In genomic region chr1:9542425-9542824, GRCh38 we compare ENCODE assay signal across 10 cellular contexts. TPM values are rescaled to one million over a fixed set of nuclear protein-coding genes. Genes with fewer than 3 reads are reported as not detected.
DNase-seq lines count a peak whose midpoint lies in the region; ATAC-seq, FAIRE-seq and TF ChIP-seq lines count a peak whose summit lies in the region.
"Had no signal": no experiment of that assay in that cellular context is flagged by ENCODE, and none has a peak within 500 bp of the region (broad histone marks: within the 10 kb centered on the region; RNA-seq: fewer than 3 reads in every experiment).

No MANE protein-coding gene starts in this region.

- DNase-seq in DMS53 (lab: John Stamatoyannopoulos, UW) = peak; percentile 22
- DNase-seq in DMS53 treated with DMSO at 0.1 percent for 48 hours (lab: John Stamatoyannopoulos, UW; ENCODE audit: unreplicated experiment) = no peak
- peak; percentile 43 for DNase-seq in NCI-H69 (lab: John Stamatoyannopoulos, UW)
- no peak for DNase-seq in progenitor cell of endocrine pancreas (ENCODE audit: low spot score, unreplicated experiment)
- DNase-seq in GM12891 (ENCODE audit: insufficient read length, low spot score) = no peak

- no peak for FAIRE-seq in GM12891 (lab: Jason Lieb, UNC)
- FAIRE-seq: A204.1 had no signal

- H3K27me3 Mint-ChIP-seq in progenitor cell of endocrine pancreas = no peaks in the 10 kb centered on the region
- H3K27me3 Mint-ChIP-seq: dendritic cell treated with granulocyte-macrophage colony-stimulating factor and Interleukin-4, amounts not matched to agents 40 ng/mL and 50 ng/mL, for 4 days had no signal

- TF ChIP-seq POLR2A in GM12891 (IDR thresholded peaks at IDR 0.05; ENCODE audit: low read depth, low read length) = no peak

- peak overlapping the region; percentile 18 for H3K27ac ChIP-seq in esophagus (ENCODE audit: low read depth in 2 of 2, low read length in 1 of 2)

- H3K27me3 ChIP-seq in esophagus (ENCODE audit: control insufficient read depth in 1 of 2, insufficient read depth in 2 of 2, low read length in 2 of 2) = no peaks in the 10 kb centered on the region

- peaks cover 0 to 2% of the 10 kb centered on the region in 2 donors for H3K9me3 ChIP-seq in esophagus (ENCODE audit: control insufficient read depth in 2 of 2, insufficient read depth in 1 of 2, low read depth in 1 of 2, low read length in 1 of 2)

- peaks cover 19% of the 10 kb centered on the region for H3K4me1 Mint-ChIP-seq in progenitor cell of endocrine pancreas (ENCODE audit: low read depth)

- ATAC-seq in GM21737 (IDR thresholded peaks at IDR 0.05; ENCODE audit: unreplicated experiment) (no peak), HG02852 (IDR thresholded peaks at IDR 0.05; ENCODE audit: unreplicated experiment) (no peak)

- no peaks in the 10 kb centered on the region for H3K36me3 ChIP-seq in esophagus (ENCODE audit: control insufficient read depth in 2 of 2, insufficient read depth in 2 of 2, low read length in 1 of 2)

- H3K4me3 Mint-ChIP-seq in progenitor cell of endocrine pancreas (ENCODE audit: low read depth) = no peak overlapping the region
- H3K4me3 Mint-ChIP-seq: dendritic cell treated with granulocyte-macrophage colony-stimulating factor and Interleukin-4, amounts not matched to agents 40 ng/mL and 50 ng/mL, for 4 days had no signal

- no peaks in the 10 kb centered on the region for H3K9me3 Mint-ChIP-seq in progenitor cell of endocrine pancreas (ENCODE audit: low read depth)
- H3K9me3 Mint-ChIP-seq: dendritic cell treated with granulocyte-macrophage colony-stimulating factor and Interleukin-4, amounts not matched to agents 40 ng/mL and 50 ng/mL, for 4 days had no signal

- no peak overlapping the region for H3K4me3 ChIP-seq in esophagus (ENCODE audit: low read depth in 1 of 2, low read length in 2 of 2)

- 11 to 21% methylated on average over 3 of the region's 3 CpGs for WGBS in esophagus, 2 donors

- H3K36me3 Mint-ChIP-seq in progenitor cell of endocrine pancreas (ENCODE audit: insufficient read depth) = peaks cover 3% of the 10 kb centered on the region

- no peak for TF ChIP-seq CTCF in progenitor cell of endocrine pancreas (IDR thresholded peaks at IDR 0.05; ENCODE audit: unreplicated experiment)

- H3K4me1 ChIP-seq in esophagus (ENCODE audit: control insufficient read depth in 2 of 2, insufficient read depth in 2 of 2, low read length in 1 of 2) = peaks cover 0 to 8% of the 10 kb centered on the region in 2 donors

- peak overlapping the region; percentile 45 for H3K27ac Mint-ChIP-seq in progenitor cell of endocrine pancreas
- H3K27ac Mint-ChIP-seq: dendritic cell treated with granulocyte-macrophage colony-stimulating factor and Interleukin-4, amounts not matched to agents 40 ng/mL and 50 ng/mL, for 4 days had no signal

TF ChIP-seq in GM12891, 5 proteins besides CTCF, POLR2A, EP300 and RAD21:
- TF ChIP-seq POU2F2 (IDR thresholded peaks at IDR 0.05; ENCODE audit: low read depth, low read length) = no peak
- no peak for TF ChIP-seq POLR2AphosphoS5 (IDR thresholded peaks at IDR 0.05; ENCODE audit: low read depth, low read length)
- no peak for TF ChIP-seq TAF1 (IDR thresholded peaks at IDR 0.05; ENCODE audit: low read depth, low read length)
- no peak for TF ChIP-seq SPI1 (IDR thresholded peaks at IDR 0.05; ENCODE audit: low read depth, low read length)
- TF ChIP-seq PAX5 (IDR thresholded peaks at IDR 0.05; ENCODE audit: insufficient read depth, low read length, severe bottlenecking) = no peak

RNA-seq across cellular contexts. Expression of gene SLC25A33, which starts 3.2 kb away (rescaled TPM):
- polyA plus RNA-seq in esophagus = 1 to 10 TPM; 1.9 to 2.6 TPM
- 7.6 and 7.7 TPM in 2 replicates for total RNA-seq in progenitor cell of endocrine pancreas
- polyA plus RNA-seq in GM12891 (2012; ENCODE audit: low read depth, missing spikeins) = 4.7 TPM

RNA-seq across cellular contexts. Expression of gene TMEM201, which starts 46.3 kb away (rescaled TPM):
- 1 to 10 TPM; 4.7 to 6.0 TPM for polyA plus RNA-seq in esophagus
- total RNA-seq in progenitor cell of endocrine pancreas = 24.5 and 24.6 TPM in 2 replicates
- polyA plus RNA-seq in GM12891 (2012; ENCODE audit: low read depth, missing spikeins) = 7.1 TPM

Comparison
In these comparisons a context has a peak if more than half of its experiments do, and no peak if none do; other contexts are left out.
1. DNase-seq: peak in DMS53 (single experiment) and NCI-H69 (single experiment); none in DMS53 treated with DMSO at 0.1 percent for 48 hours (single experiment), progenitor cell of endocrine pancreas (single experiment) and GM12891 (single experiment).